Comparison of ENCODE assay signal across 1 cellular context in the genomic region with DNA sequence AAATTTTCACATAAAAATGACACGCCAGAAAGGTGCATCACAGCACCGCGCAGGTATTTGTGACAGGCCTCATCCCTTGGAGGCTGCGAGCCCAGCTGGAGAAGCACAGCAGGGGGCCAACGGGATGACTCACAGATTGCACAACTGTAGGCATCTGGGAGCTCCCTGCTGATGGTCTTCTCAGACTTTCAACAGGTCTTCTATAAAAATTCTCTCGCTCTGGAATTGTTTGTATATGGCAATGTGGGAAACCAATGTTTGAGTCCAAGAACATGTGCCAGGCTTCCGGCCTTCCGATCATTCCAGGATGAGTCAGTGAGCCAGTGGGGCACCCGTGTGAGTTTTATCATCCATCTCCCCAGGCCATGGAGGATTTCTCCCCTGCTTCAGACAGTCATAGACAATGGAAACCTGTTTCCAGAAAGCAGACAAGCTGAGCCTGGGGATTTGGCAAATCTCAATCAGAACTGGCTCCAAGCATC.
A peak's percentile ranks its signal among the peaks of the same experiment; 100 is the strongest.
TF ChIP-seq lines count a peak whose summit lies in the region.

No MANE protein-coding gene starts in this region.

TF ChIP-seq in A549, 52 proteins besides CTCF, POLR2A, EP300 and RAD21 (continued from another document):
- TF ChIP-seq, protein P1, sequence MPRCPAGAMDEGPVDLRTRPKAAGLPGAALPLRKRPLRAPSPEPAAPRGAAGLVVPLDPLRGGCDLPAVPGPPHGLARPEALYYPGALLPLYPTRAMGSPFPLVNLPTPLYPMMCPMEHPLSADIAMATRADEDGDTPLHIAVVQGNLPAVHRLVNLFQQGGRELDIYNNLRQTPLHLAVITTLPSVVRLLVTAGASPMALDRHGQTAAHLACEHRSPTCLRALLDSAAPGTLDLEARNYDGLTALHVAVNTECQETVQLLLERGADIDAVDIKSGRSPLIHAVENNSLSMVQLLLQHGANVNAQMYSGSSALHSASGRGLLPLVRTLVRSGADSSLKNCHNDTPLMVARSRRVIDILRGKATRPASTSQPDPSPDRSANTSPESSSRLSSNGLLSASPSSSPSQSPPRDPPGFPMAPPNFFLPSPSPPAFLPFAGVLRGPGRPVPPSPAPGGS (IDR thresholded peaks at IDR 0.05), result peak; percentile 96
- TF ChIP-seq POLR2AphosphoS2 (conservative IDR thresholded peaks at IDR 0.05; ENCODE audit: low read length) (no peak), JUN (IDR thresholded peaks at IDR 0.05) (peak; percentile 96 to 99; a peak in 4 of 5 replicates), PHF8 (IDR thresholded peaks at IDR 0.05; ENCODE audit: borderline replicate concordance, low read depth) (no peak), MAFK (IDR thresholded peaks at IDR 0.05; ENCODE audit: partially characterized antibody) (no peak), ZC3H11A (IDR thresholded peaks at IDR 0.05) (no peak), HOXB5 (CRISPR knock-in tag; IDR thresholded peaks at IDR 0.05) (0 out of 2 replicates have a peak, but pooled peaks have one; percentile 3), SMC3 (IDR thresholded peaks at IDR 0.05) (peak; percentile 56)
TF ChIP-seq in A549: peak in this region for 18.
